ENCODE assay signal across 33 cellular contexts in genomic region chr4:96108146-96108545, GRCh38.
"Had no signal": no experiment of that assay in that cellular context is flagged by ENCODE, and none has a peak within 500 bp of the region (broad histone marks: within the 10 kb centered on the region; RNA-seq: fewer than 3 reads in every experiment).

No MANE protein-coding gene starts in this region.

- H3K27ac ChIP-seq: body of pancreas, colonic mucosa, epithelial cell of prostate, esophagus squamous epithelium, gastroesophageal sphincter, heart right ventricle had no signal

- H3K27me3 Mint-ChIP-seq: activated CD4-positive, alpha-beta memory T cell treated with anti-CD3 and anti-CD28 coated beads for 36 hours; activated CD4-positive, alpha-beta T cell treated with anti-CD3 and anti-CD28 coated beads for 36 hours; activated CD4-positive, alpha-beta T cell treated with anti-CD3 and anti-CD28 coated beads, Interleukin-2, amount 10 ng/mL, durations not matched to agents 24 days and 14 days; activated CD8-positive, alpha-beta memory T cell treated with anti-CD3 and anti-CD28 coated beads, Interleukin-2, amount 10 ng/mL, durations not matched to agents 7 days and 5 days; activated naive CD4-positive, alpha-beta T cell treated with anti-CD3 and anti-CD28 coated beads, Interleukin-2, amount 50 U/mL, for 24 hours; activated naive CD8-positive, alpha-beta T cell treated with anti-CD3 and anti-CD28 coated beads, Interleukin-2, amount 10 ng/mL, durations not matched to agents 7 days and 5 days; T-helper 17 cell had no signal

- H3K4me1 ChIP-seq: colonic mucosa, esophagus squamous epithelium, gastroesophageal sphincter had no signal

- H3K27ac Mint-ChIP-seq: activated CD4-positive, alpha-beta memory T cell treated with anti-CD3 and anti-CD28 coated beads for 36 hours; activated CD4-positive, alpha-beta T cell treated with anti-CD3 and anti-CD28 coated beads for 36 hours; activated CD4-positive, alpha-beta T cell treated with anti-CD3 and anti-CD28 coated beads, Interleukin-2, amount 10 ng/mL, durations not matched to agents 24 days and 14 days; activated CD8-positive, alpha-beta memory T cell treated with anti-CD3 and anti-CD28 coated beads, Interleukin-2, amount 10 ng/mL, durations not matched to agents 7 days and 5 days; activated CD8-positive, alpha-beta T cell treated with anti-CD3 and anti-CD28 coated beads, Interleukin-2, amount 10 ng/mL, durations not matched to agents 7 days and 5 days; activated naive CD4-positive, alpha-beta T cell treated with anti-CD3 and anti-CD28 coated beads for 36 hours; activated naive CD4-positive, alpha-beta T cell treated with anti-CD3 and anti-CD28 coated beads, Interleukin-2, amount 50 U/mL, for 24 hours; activated naive CD8-positive, alpha-beta T cell treated with anti-CD3 and anti-CD28 coated beads, Interleukin-2, amount 10 ng/mL, durations not matched to agents 7 days and 5 days; activated T-helper 1 cell treated with anti-CD3 and anti-CD28 coated beads, Interleukin-12 subunit alpha, Interleukin-12 subunit beta, Interleukin-2, Interleukin-4 antibody, amounts not matched to agents 30 ng/mL and 10 ng/mL and 1 ng/mL, durations not matched to agents 14 hours and 24 hours and 36 hours; activated T-helper 2 cell treated with anti-CD3 and anti-CD28 coated beads, Interferon-gamma antibody, Interleukin-2, Interleukin-4, amounts not matched to agents 10 μg/mL and 5 μg/mL and 100 μg/mL, durations not matched to agents 14 hours and 24 hours and 36 hours; T-helper 17 cell; T-helper 2 cell treated with Interferon-gamma antibody and Interleukin-4, amounts not matched to agents 5 μg/mL and 100 μg/mL, for 36 hours had no signal

- H3K9me3 Mint-ChIP-seq: activated CD4-positive, alpha-beta T cell treated with anti-CD3 and anti-CD28 coated beads, Interleukin-2, amount 10 ng/mL, durations not matched to agents 24 days and 14 days; activated T-helper 2 cell treated with anti-CD3 and anti-CD28 coated beads, Interferon-gamma antibody, Interleukin-2, Interleukin-4, amounts not matched to agents 10 μg/mL and 5 μg/mL and 100 μg/mL, durations not matched to agents 14 hours and 24 hours and 36 hours had no signal

- H3K4me3 Mint-ChIP-seq: activated CD4-positive, alpha-beta memory T cell treated with anti-CD3 and anti-CD28 coated beads for 36 hours; activated CD4-positive, alpha-beta T cell treated with anti-CD3 and anti-CD28 coated beads for 36 hours; activated CD4-positive, alpha-beta T cell treated with anti-CD3 and anti-CD28 coated beads, Interleukin-2, amount 10 ng/mL, durations not matched to agents 24 days and 14 days; activated CD8-positive, alpha-beta memory T cell treated with anti-CD3 and anti-CD28 coated beads, Interleukin-2, amount 10 ng/mL, durations not matched to agents 7 days and 5 days; activated CD8-positive, alpha-beta T cell treated with anti-CD3 and anti-CD28 coated beads, Interleukin-2, amount 10 ng/mL, durations not matched to agents 7 days and 5 days; activated naive CD4-positive, alpha-beta T cell treated with anti-CD3 and anti-CD28 coated beads for 36 hours; activated naive CD4-positive, alpha-beta T cell treated with anti-CD3 and anti-CD28 coated beads, Interleukin-2, amount 50 U/mL, for 24 hours; activated naive CD8-positive, alpha-beta T cell treated with anti-CD3 and anti-CD28 coated beads, Interleukin-2, amount 10 ng/mL, durations not matched to agents 7 days and 5 days; activated T-helper 1 cell treated with anti-CD3 and anti-CD28 coated beads, Interleukin-12 subunit alpha, Interleukin-12 subunit beta, Interleukin-2, Interleukin-4 antibody, amounts not matched to agents 30 ng/mL and 10 ng/mL and 1 ng/mL, durations not matched to agents 14 hours and 24 hours and 36 hours; T-helper 17 cell; T-helper 2 cell treated with Interferon-gamma antibody and Interleukin-4, amounts not matched to agents 5 μg/mL and 100 μg/mL, for 36 hours had no signal

- H3K4me1 Mint-ChIP-seq: activated CD4-positive, alpha-beta T cell treated with anti-CD3 and anti-CD28 coated beads for 36 hours; activated CD4-positive, alpha-beta T cell treated with anti-CD3 and anti-CD28 coated beads, Interleukin-2, amount 10 ng/mL, durations not matched to agents 24 days and 14 days; activated CD8-positive, alpha-beta memory T cell treated with anti-CD3 and anti-CD28 coated beads, Interleukin-2, amount 10 ng/mL, durations not matched to agents 7 days and 5 days; activated naive CD4-positive, alpha-beta T cell treated with anti-CD3 and anti-CD28 coated beads, Interleukin-2, amount 50 U/mL, for 24 hours; activated naive CD8-positive, alpha-beta T cell treated with anti-CD3 and anti-CD28 coated beads, Interleukin-2, amount 10 ng/mL, durations not matched to agents 7 days and 5 days; T-helper 17 cell had no signal

- H3K9me3 ChIP-seq: body of pancreas, colonic mucosa, esophagus squamous epithelium, gastroesophageal sphincter had no signal

- DNase-seq: activated CD4-positive, alpha-beta memory T cell treated with anti-CD3 and anti-CD28 coated beads for 36 hours; activated CD4-positive, alpha-beta T cell treated with anti-CD3 and anti-CD28 coated beads for 36 hours; activated CD4-positive, alpha-beta T cell treated with anti-CD3 and anti-CD28 coated beads, Interleukin-2, amount 10 ng/mL, durations not matched to agents 24 days and 14 days; activated CD4-positive, CD25-positive, alpha-beta regulatory T cell; activated CD4-positive, CD25-positive, alpha-beta regulatory T cell treated with anti-CD3 and anti-CD28 coated beads, Interleukin-2, amount 50 U/mL, for 72 hours; activated CD8-positive, alpha-beta memory T cell treated with anti-CD3 and anti-CD28 coated beads, Interleukin-2, amount 10 ng/mL, durations not matched to agents 7 days and 5 days; activated CD8-positive, alpha-beta memory T cell treated with anti-CD3 and anti-CD28 coated beads, Interleukin-2, amount 50 U/mL, for 4 hours; activated CD8-positive, alpha-beta T cell treated with anti-CD3 and anti-CD28 coated beads, Interleukin-2, amount 10 ng/mL, durations not matched to agents 7 days and 5 days; activated effector memory CD4-positive, alpha-beta T cell treated with anti-CD3 and anti-CD28 coated beads, Interleukin-2, amount 50 U/mL, for 16 hours; activated naive CD4-positive, alpha-beta T cell treated with anti-CD3 and anti-CD28 coated beads for 36 hours; activated naive CD8-positive, alpha-beta T cell treated with anti-CD3 and anti-CD28 coated beads, Interleukin-2, amount 10 ng/mL, durations not matched to agents 7 days and 5 days; activated T-cell treated with anti-CD3 and anti-CD28 coated beads, Interleukin-2, amount 50 U/mL, for 1 hour; activated T-cell treated with anti-CD3 and anti-CD28 coated beads, Interleukin-2, amount 50 U/mL, for 48 hours; amniotic stem cell; aorta; body of pancreas; caudate nucleus; colonic mucosa; effector CD8-positive, alpha-beta T cell; esophagus squamous epithelium; foreskin melanocyte; heart right ventricle; T-helper 1 cell; T-helper 17 cell; T1000 had no signal

- H3K36me3 Mint-ChIP-seq: activated CD4-positive, alpha-beta memory T cell treated with anti-CD3 and anti-CD28 coated beads for 36 hours; activated CD8-positive, alpha-beta memory T cell treated with anti-CD3 and anti-CD28 coated beads, Interleukin-2, amount 10 ng/mL, durations not matched to agents 7 days and 5 days; activated naive CD4-positive, alpha-beta T cell treated with anti-CD3 and anti-CD28 coated beads, Interleukin-2, amount 50 U/mL, for 24 hours; activated naive CD8-positive, alpha-beta T cell treated with anti-CD3 and anti-CD28 coated beads, Interleukin-2, amount 10 ng/mL, durations not matched to agents 7 days and 5 days had no signal

- FAIRE-seq: endometrium, endothelial cell of umbilical vein had no signal

- H3K27me3 ChIP-seq: body of pancreas, colonic mucosa, esophagus squamous epithelium, gastroesophageal sphincter, heart right ventricle had no signal

- H3K36me3 ChIP-seq: colonic mucosa, esophagus squamous epithelium, gastroesophageal sphincter, heart right ventricle had no signal

- H3K4me3 ChIP-seq: body of pancreas, colonic mucosa, esophagus squamous epithelium, gastroesophageal sphincter, heart right ventricle had no signal

- ATAC-seq: activated CD4-positive, alpha-beta T cell treated with anti-CD3 and anti-CD28 coated beads for 36 hours; activated CD8-positive, alpha-beta memory T cell treated with anti-CD3 and anti-CD28 coated beads, Interleukin-2, amount 10 ng/mL, durations not matched to agents 7 days and 5 days; activated CD8-positive, alpha-beta T cell treated with anti-CD3 and anti-CD28 coated beads, Interleukin-2, amount 10 ng/mL, durations not matched to agents 7 days and 5 days; body of pancreas; gastroesophageal sphincter; heart right ventricle; T-helper 17 cell had no signal
